Comparison of ENCODE assay signal across 9 cellular contexts in genomic region chrX:38375888-38376287, GRCh38. TPM values are rescaled to one million over a fixed set of nuclear protein-coding genes. Genes with fewer than 3 reads are reported as not detected.
DNase-seq lines count a peak whose midpoint lies in the region; ATAC-seq, FAIRE-seq and TF ChIP-seq lines count a peak whose summit lies in the region.
"Had no signal": no experiment of that assay in that cellular context is flagged by ENCODE, and none has a peak within 500 bp of the region (broad histone marks: within the 10 kb centered on the region; RNA-seq: fewer than 3 reads in every experiment).

No MANE protein-coding gene starts in this region.

- H2AFZ ChIP-seq in MM.1S (ENCODE audit: low read length): no peak overlapping the region

- H3K9me2 ChIP-seq in MM.1S (replicated peaks; ENCODE audit: insufficient read depth, low read length): no peaks in the 10 kb centered on the region

- H4K20me1 ChIP-seq in MM.1S (ENCODE audit: insufficient read depth, low read length): no peaks in the 10 kb centered on the region

- no peaks in the 10 kb centered on the region for H3F3A ChIP-seq in MM.1S (ENCODE audit: insufficient read depth, low read length)

- H3K4me3 ChIP-seq in MM.1S (ENCODE audit: low read length) (no peak overlapping the region), body of pancreas (no peak overlapping the region)

- intact Hi-C loops in body of pancreas (cut with DNase I): no loop called here

- H3K9ac ChIP-seq in MM.1S (ENCODE audit: low read length): no peak overlapping the region

- peak; percentile 45 for TF ChIP-seq CTCF in MM.1S (IDR thresholded peaks at IDR 0.05; ENCODE audit: low read length)
- TF ChIP-seq CTCF in body of pancreas (IDR thresholded peaks at IDR 0.05): peak in 4 of 7 experiments; percentile 31 to 37 (median 36)
- peak; percentile 51 for TF ChIP-seq CTCF in neural crest cell (conservative IDR thresholded peaks at IDR 0.05)

- H3K27ac Mint-ChIP-seq in neural crest cell (ENCODE audit: unreplicated experiment): no peak overlapping the region

- no peaks in the 10 kb centered on the region for H3K79me2 ChIP-seq in MM.1S (ENCODE audit: low read length)

- H3K27me3 Mint-ChIP-seq in neural crest cell (ENCODE audit: low read depth): peaks cover 3% of the 10 kb centered on the region

- 23 to 38% methylated on average over 1 of the region's 1 CpG for WGBS in body of pancreas, 2 donors

- peaks cover 5% of the 10 kb centered on the region for H3K9me3 Mint-ChIP-seq in neural crest cell

- no peak overlapping the region for H3K4me3 Mint-ChIP-seq in neural crest cell

- H3K4me1 ChIP-seq in MM.1S (ENCODE audit: low read length) (no peaks in the 10 kb centered on the region), body of pancreas (peaks cover 3% of the 10 kb centered on the region)

- no peaks in the 10 kb centered on the region for H3K9me3 ChIP-seq in MM.1S (replicated peaks; ENCODE audit: insufficient read depth, low read length)
- no peaks in the 10 kb centered on the region for H3K9me3 ChIP-seq in body of pancreas

- peaks cover 3% of the 10 kb centered on the region for H3K36me3 Mint-ChIP-seq in neural crest cell (ENCODE audit: low read depth)

- no peak for TF ChIP-seq POLR2A in body of pancreas (IDR thresholded peaks at IDR 0.05)

- ATAC-seq in body of pancreas: no peak
- no peak for ATAC-seq in HG03565 (IDR thresholded peaks at IDR 0.05; ENCODE audit: unreplicated experiment)

- H3K4me1 Mint-ChIP-seq in neural crest cell: no peaks in the 10 kb centered on the region

- FAIRE-seq in RCC 7860 (lab: Jason Lieb, UNC): no peak

- DNase-seq in NCI-H2196 treated with DMSO at 0.1 percent for 48 hours (lab: John Stamatoyannopoulos, UW; ENCODE audit: unreplicated experiment) (peak; percentile 0), NCI-H2196 (lab: John Stamatoyannopoulos, UW; ENCODE audit: unreplicated experiment) (no peak), MM.1S (peak; percentile 21), body of pancreas (peak in 1 of 4 donors; percentile 6), neural crest cell (ENCODE audit: low read depth, low spot score) (peak; percentile 1), RCC 7860 (ENCODE audit: low spot score) (no peak)
- no peak for DNase-seq in activated CD4-positive, alpha-beta T cell treated with anti-CD3 and anti-CD28 coated beads for 4 hours
- DNase-seq: C1 segment of cervical spinal cord had no signal

- H3K27ac ChIP-seq in MM.1S (ENCODE audit: low read length) (no peak overlapping the region), body of pancreas (no peak overlapping the region)

- H3K4me2 ChIP-seq in MM.1S (ENCODE audit: low read depth, low read length): no peak overlapping the region

- H3K27me3 ChIP-seq in MM.1S (replicated peaks; ENCODE audit: insufficient read depth, low read length): no peaks in the 10 kb centered on the region
- H3K27me3 ChIP-seq in body of pancreas: no peaks in the 10 kb centered on the region

- no peaks in the 10 kb centered on the region for H3K36me3 ChIP-seq in MM.1S (replicated peaks; ENCODE audit: insufficient read depth, low read length)
- no peaks in the 10 kb centered on the region for H3K36me3 ChIP-seq in body of pancreas (replicated peaks in 1 of 2; ENCODE audit: insufficient read depth in 1 of 2, low read depth in 2 of 2)

RNA-seq across cellular contexts. Expression of gene OTC, which starts 23.5 kb away (rescaled TPM):
- total RNA-seq in body of pancreas (1 to 10 TPM; 1.8 to 3.6 TPM), neural crest cell (0.14 TPM in 1 of 2 replicates, not detected in the other)

RNA-seq across cellular contexts. Expression of gene RPGR, which starts 48.6 kb away (rescaled TPM):
- total RNA-seq in body of pancreas (10 to 100 TPM; 14.8 to 21.1 TPM), neural crest cell (9.1 and 9.2 TPM in 2 replicates)

Comparison
In these comparisons a context has a peak if more than half of its experiments do, and no peak if none do; other contexts are left out.
1. DNase-seq: peak in NCI-H2196 treated with DMSO at 0.1 percent for 48 hours (single experiment), MM.1S (single experiment) and neural crest cell (single experiment); none in NCI-H2196 (single experiment), RCC 7860 (single experiment) and activated CD4-positive, alpha-beta T cell treated with anti-CD3 and anti-CD28 coated beads for 4 hours (0 of 2).
2. Peak in every context shown above with its lines, with median percentiles within 50 percentile points of each other: CTCF ChIP-seq.